22 cellular contexts compared by ENCODE assay signal in genomic region chr12:110718222-110718908, GRCh38. TPM values are rescaled to one million over a fixed set of nuclear protein-coding genes. Genes with fewer than 3 reads are reported as not detected.
DNase-seq lines count a peak whose midpoint lies in the region; FAIRE-seq and TF ChIP-seq lines count a peak whose summit lies in the region.
"Had no signal": no experiment of that assay in that cellular context is flagged by ENCODE, and none has a peak within 500 bp of the region (broad histone marks: within the 10 kb centered on the region; RNA-seq: fewer than 3 reads in every experiment).

No MANE protein-coding gene starts in this region.

- no peak overlapping the region for H3K27ac Mint-ChIP-seq in endodermal cell

- H3K9me3 ChIP-seq in endodermal cell (ENCODE audit: control insufficient read depth, low read length) = no peaks in the 10 kb centered on the region
- H3K9me3 ChIP-seq: neutrophil, transverse colon had no signal

- no peak for FAIRE-seq in GM19239 (lab: Jason Lieb, UNC)
- FAIRE-seq: kidney had no signal

- intact Hi-C loops in head of caudate nucleus (cut with DNase I) = no loop called here

- H3K27ac ChIP-seq in endodermal cell (ENCODE audit: low read depth, low read length) = no peak overlapping the region
- H3K27ac ChIP-seq: neutrophil, transverse colon had no signal

- H3K36me3 Mint-ChIP-seq in endodermal cell (ENCODE audit: low read depth) = peaks cover 64% of the 10 kb centered on the region

- no peak overlapping the region for H3K4me3 ChIP-seq in endodermal cell (ENCODE audit: low read length)
- H3K4me3 ChIP-seq: transverse colon had no signal

- H3K4me3 Mint-ChIP-seq in endodermal cell = no peak overlapping the region
- H3K4me3 Mint-ChIP-seq: effector memory CD8-positive, alpha-beta T cell had no signal

- H3K9ac ChIP-seq in endodermal cell (ENCODE audit: extremely low read depth, low read length, poor library complexity, severe bottlenecking) = no peak overlapping the region

- DNase-seq in NCI-H2107 treated with DMSO at 0.1 percent for 48 hours (lab: John Stamatoyannopoulos, UW; ENCODE audit: unreplicated experiment) = peak; percentile 17
- DNase-seq in NCI-H2107 (lab: John Stamatoyannopoulos, UW) = no peak
- DNase-seq in DMS53 (lab: John Stamatoyannopoulos, UW) = peak; percentile 73
- DNase-seq in NCI-H345 treated with DMSO at 0.1 percent for 48 hours (lab: John Stamatoyannopoulos, UW; ENCODE audit: unreplicated experiment) = peak; percentile 71
- peak; percentile 38 for DNase-seq in endodermal cell
- DNase-seq in GM19239 (ENCODE audit: insufficient read length, low spot score) = no peak
- no peak for DNase-seq in head of caudate nucleus
- no peak for DNase-seq in foreskin melanocyte
- DNase-seq: 8988T; activated CD4-positive, alpha-beta T cell treated with anti-CD3 and anti-CD28 coated beads for 1 hour; cerebellar nuclear complex; DMS 273 treated with DMSO at 0.1 percent for 48 hours; effector memory CD8-positive, alpha-beta T cell; GOT3; hippocampal formation; kidney; NCI-H1436 treated with DMSO at 0.1 percent for 48 hours; NCI-H446 treated with DMSO at 0.1 percent for 48 hours; stimulated activated CD4-positive, alpha-beta T cell treated with anti-CD3 and anti-CD28 coated beads, Interleukin-12 subunit alpha, Interleukin-12 subunit beta, amount 100 ng/mL, for 4 hours; T-helper 2 cell; transverse colon had no signal

- H3K27me3 Mint-ChIP-seq in endodermal cell (ENCODE audit: insufficient read depth) = no peaks in the 10 kb centered on the region
- H3K27me3 Mint-ChIP-seq: effector memory CD8-positive, alpha-beta T cell had no signal

- peaks cover 69% of the 10 kb centered on the region for H3K36me3 ChIP-seq in endodermal cell (ENCODE audit: control insufficient read depth, insufficient read depth, low read length)

- H3K4me1 Mint-ChIP-seq in endodermal cell = no peaks in the 10 kb centered on the region

- no peaks in the 10 kb centered on the region for H3K4me1 ChIP-seq in endodermal cell (ENCODE audit: control insufficient read depth, insufficient read depth, low read length)
- H3K4me1 ChIP-seq: transverse colon had no signal

- no peaks in the 10 kb centered on the region for H3K27me3 ChIP-seq in endodermal cell (ENCODE audit: control insufficient read depth, insufficient read depth, low read length, poor library complexity, severe bottlenecking)
- H3K27me3 ChIP-seq: neutrophil, transverse colon had no signal

- H3K9me3 Mint-ChIP-seq in endodermal cell = no peaks in the 10 kb centered on the region
- H3K9me3 Mint-ChIP-seq: effector memory CD8-positive, alpha-beta T cell had no signal

- no peak for TF ChIP-seq CTCF in endodermal cell (conservative IDR thresholded peaks at IDR 0.05)

- WGBS in endodermal cell (ENCODE audit: insufficient coverage in 1 of 2, insufficient read length in 1 of 2), 2 experiments = 70 to 92% methylated on average over 2 to 7 of the region's 7 CpGs

RNA-seq across cellular contexts. Expression of gene PPP1CC, which starts 24.3 kb away (rescaled TPM):
- 100 to 1,000 TPM; 179 to 201 TPM for total RNA-seq in endodermal cell
- 278 TPM for polyA plus RNA-seq in endodermal cell (2013, experiment 1 of 2)
- polyA plus RNA-seq in endodermal cell (2013, experiment 2 of 2) = 253 TPM

RNA-seq across cellular contexts. Expression of gene HVCN1, which starts 29.4 kb away (rescaled TPM):
- total RNA-seq in endodermal cell = 1 to 10 TPM; 8.8 to 9.5 TPM
- 9.3 TPM for polyA plus RNA-seq in endodermal cell (2013, experiment 1 of 2)
- polyA plus RNA-seq in endodermal cell (2013, experiment 2 of 2) = 7.7 TPM

Comparison
In these comparisons a context has a peak if more than half of its experiments do, and no peak if none do; other contexts are left out.
1. DNase-seq: peak in NCI-H2107 treated with DMSO at 0.1 percent for 48 hours (single experiment), DMS53 (single experiment), NCI-H345 treated with DMSO at 0.1 percent for 48 hours (single experiment) and endodermal cell (single experiment); none in NCI-H2107 (single experiment), GM19239 (single experiment), head of caudate nucleus (0 of 42) and foreskin melanocyte (single experiment).